14 cellular contexts compared by ENCODE assay signal in the genomic region with DNA sequence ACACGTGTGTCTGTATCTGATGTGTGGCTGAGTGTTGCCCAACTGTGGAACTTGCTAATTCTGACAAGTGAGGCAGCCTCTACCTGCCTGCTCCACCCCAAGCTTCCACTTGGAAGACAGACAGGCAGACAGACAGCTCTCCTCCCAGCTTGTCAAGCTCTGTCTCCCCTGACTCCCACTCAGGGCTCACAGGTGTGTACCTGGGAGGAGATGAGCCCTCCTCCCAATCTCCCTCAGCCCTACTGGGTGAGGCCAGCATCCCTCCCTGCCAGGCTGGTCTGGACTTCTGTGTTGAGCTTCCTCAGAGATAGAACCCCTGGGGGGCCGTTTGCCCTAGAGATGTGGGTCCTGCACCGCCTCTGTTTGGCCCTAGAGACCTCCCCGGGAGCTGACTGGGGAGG. TPM values are rescaled to one million over a fixed set of nuclear protein-coding genes. Genes with fewer than 3 reads are reported as not detected.
A peak's percentile ranks its signal among the peaks of the same experiment; 100 is the strongest.
DNase-seq lines count a peak whose midpoint lies in the region; ATAC-seq and TF ChIP-seq lines count a peak whose summit lies in the region.
"Had no signal": no experiment of that assay in that cellular context is flagged by ENCODE, and none has a peak within 500 bp of the region (broad histone marks: within the 10 kb centered on the region; RNA-seq: fewer than 3 reads in every experiment).

No MANE protein-coding gene starts in this region.

- DNase-seq in activated T-cell treated with anti-CD3 and anti-CD28 coated beads, Interleukin-2, amount 50 U/mL, for 4 hours, result no peak
- DNase-seq in activated T-cell treated with anti-CD3 and anti-CD28 coated beads, Interleukin-2, amount 50 U/mL, for 24 hours, result no peak
- peak; percentile 44 for DNase-seq in SW480 (ENCODE audit: low spot score)
- DNase-seq in foreskin keratinocyte, result peak in 1 of 2 donors; percentile 22
- DNase-seq in kidney glomerular epithelial cell (lab: John Stamatoyannopoulos, UW), result no peak
- no peak for DNase-seq in HAP-1 (ENCODE audit: low spot score in 2 of 2)
- no peak for DNase-seq in Peyer's patch
- DNase-seq: activated CD4-positive, alpha-beta T cell treated with anti-CD3 and anti-CD28 coated beads for 1 hour; psoas muscle had no signal

- no peak for TF ChIP-seq POLR2A in Peyer's patch (IDR thresholded peaks at IDR 0.05)

- peak overlapping the region; percentile 59 for H3K4me3 Mint-ChIP-seq in activated T-cell treated with anti-CD3 and anti-CD28 coated beads, Interleukin-2, amount 50 U/mL, for 4 hours
- no peak overlapping the region for H3K4me3 Mint-ChIP-seq in activated T-cell treated with anti-CD3 and anti-CD28 coated beads, Interleukin-2, amount 50 U/mL, for 24 hours
- H3K4me3 Mint-ChIP-seq: memory B cell had no signal

- H3K27me3 Mint-ChIP-seq in activated T-cell treated with anti-CD3 and anti-CD28 coated beads, Interleukin-2, amount 50 U/mL, for 4 hours (ENCODE audit: low read depth), result peaks cover 39% of the 10 kb centered on the region
- peaks cover 66% of the 10 kb centered on the region for H3K27me3 Mint-ChIP-seq in activated T-cell treated with anti-CD3 and anti-CD28 coated beads, Interleukin-2, amount 50 U/mL, for 24 hours

- no peak overlapping the region for H3K27ac Mint-ChIP-seq in activated T-cell treated with anti-CD3 and anti-CD28 coated beads, Interleukin-2, amount 50 U/mL, for 24 hours
- H3K27ac Mint-ChIP-seq: memory B cell had no signal

- in situ Hi-C loops in HAP-1 (cut with MboI; ENCODE audit: low sequenced_read_pairs), result loop anchor here (25.0 kb wide), 1 partner anchor 740 kb away; the partner anchor contains the start of gene ATL3

- H3K4me1 ChIP-seq in foreskin keratinocyte (no peaks in the 10 kb centered on the region), skeletal muscle satellite cell (ENCODE audit: control insufficient read depth, insufficient read depth, low read length) (peaks cover 22% of the 10 kb centered on the region), HAP-1 (peaks cover 4% of the 10 kb centered on the region; the same call in 1 of the 2 replicates), Peyer's patch (peaks cover 4 to 32% (median 14%) of the 10 kb centered on the region in 4 donors)

- H3K4me3 ChIP-seq in skeletal muscle satellite cell (ENCODE audit: low read length), result no peak overlapping the region
- no peak overlapping the region for H3K4me3 ChIP-seq in HAP-1
- H3K4me3 ChIP-seq in Peyer's patch, result no peak overlapping the region
- H3K4me3 ChIP-seq: psoas muscle, vagina had no signal

- H3K4me1 Mint-ChIP-seq in activated T-cell treated with anti-CD3 and anti-CD28 coated beads, Interleukin-2, amount 50 U/mL, for 4 hours (ENCODE audit: low read depth), result peaks cover 27% of the 10 kb centered on the region
- peaks cover 34% of the 10 kb centered on the region for H3K4me1 Mint-ChIP-seq in activated T-cell treated with anti-CD3 and anti-CD28 coated beads, Interleukin-2, amount 50 U/mL, for 24 hours (ENCODE audit: low read depth)

- H3K9me3 Mint-ChIP-seq in activated T-cell treated with anti-CD3 and anti-CD28 coated beads, Interleukin-2, amount 50 U/mL, for 4 hours, result no peaks in the 10 kb centered on the region
- no peaks in the 10 kb centered on the region for H3K9me3 Mint-ChIP-seq in activated T-cell treated with anti-CD3 and anti-CD28 coated beads, Interleukin-2, amount 50 U/mL, for 24 hours
- H3K9me3 Mint-ChIP-seq: memory B cell had no signal

- H3K9me3 ChIP-seq in skeletal muscle satellite cell (replicated peaks; ENCODE audit: low read length), result no peaks in the 10 kb centered on the region
- no peaks in the 10 kb centered on the region for H3K9me3 ChIP-seq in HAP-1
- no peaks in the 10 kb centered on the region for H3K9me3 ChIP-seq in Peyer's patch
- H3K9me3 ChIP-seq: psoas muscle, vagina had no signal

- H3K36me3 ChIP-seq in skeletal muscle satellite cell (ENCODE audit: insufficient read depth, low read length) (no peaks in the 10 kb centered on the region), HAP-1 (replicated peaks) (no peaks in the 10 kb centered on the region), Peyer's patch (no peaks in the 10 kb centered on the region)
- H3K36me3 ChIP-seq: vagina had no signal

- ATAC-seq in activated T-cell treated with anti-CD3 and anti-CD28 coated beads, Interleukin-2, amount 50 U/mL, for 4 hours, result no peak
- peak; percentile 44 for ATAC-seq in foreskin keratinocyte
- ATAC-seq: psoas muscle had no signal

- H3K27me3 ChIP-seq in foreskin keratinocyte, result peaks cover 87% of the 10 kb centered on the region
- H3K27me3 ChIP-seq in skeletal muscle satellite cell (ENCODE audit: control insufficient read depth, insufficient read depth, low read length), result peaks cover 85% of the 10 kb centered on the region
- H3K27me3 ChIP-seq in HAP-1 (ENCODE audit: low read depth), result peaks cover 6% of the 10 kb centered on the region; the same call in 1 of the 2 replicates
- H3K27me3 ChIP-seq in Peyer's patch, result peaks cover 0 to 47% of the 10 kb centered on the region in 2 donors

- peak overlapping the region; percentile 63 for H3K4me2 ChIP-seq in skeletal muscle satellite cell (ENCODE audit: low read length)

- H3K36me3 Mint-ChIP-seq in activated T-cell treated with anti-CD3 and anti-CD28 coated beads, Interleukin-2, amount 50 U/mL, for 4 hours (ENCODE audit: insufficient read depth), result no peaks in the 10 kb centered on the region
- H3K36me3 Mint-ChIP-seq in activated T-cell treated with anti-CD3 and anti-CD28 coated beads, Interleukin-2, amount 50 U/mL, for 24 hours (ENCODE audit: low read depth), result no peaks in the 10 kb centered on the region
- H3K36me3 Mint-ChIP-seq: memory B cell had no signal

- TF ChIP-seq CTCF in foreskin keratinocyte (conservative IDR thresholded peaks at IDR 0.05) (no peak), Peyer's patch (IDR thresholded peaks at IDR 0.05) (no peak)

- H3K9ac ChIP-seq in skeletal muscle satellite cell (ENCODE audit: low read depth, low read length), result no peak overlapping the region

- no peak overlapping the region for H3K27ac ChIP-seq in foreskin keratinocyte
- no peak overlapping the region for H3K27ac ChIP-seq in Peyer's patch
- H3K27ac ChIP-seq: psoas muscle, vagina had no signal

RNA-seq across cellular contexts. Expression of gene CHRM1, which starts 1.0 kb away (rescaled TPM):
- total RNA-seq in activated T-cell treated with anti-CD3 and anti-CD28 coated beads, Interleukin-2, amount 50 U/mL, for 4 hours, result not detected
- total RNA-seq in foreskin keratinocyte (not detected in 2 replicates), Peyer's patch (under 1 TPM in 2 of 4 donors, not detected in 2; 0.54 to 0.76 TPM)
- polyA plus RNA-seq in foreskin keratinocyte, result not detected in 2 replicates
- total RNA-seq in skeletal muscle satellite cell (2012; rRNA removed), result not detected in 2 replicates
- total RNA-seq: endothelial cell of umbilical vein, LHCN-M2, psoas muscle, vagina had no signal
- polyA plus RNA-seq: endothelial cell of umbilical vein had no signal

RNA-seq across cellular contexts. Expression of gene SLC3A2, which starts 41.5 kb away (rescaled TPM):
- total RNA-seq in activated T-cell treated with anti-CD3 and anti-CD28 coated beads, Interleukin-2, amount 50 U/mL, for 4 hours, result 100 to 1,000 TPM; 580 to 683 (median 586) TPM
- total RNA-seq in foreskin keratinocyte (424 and 537 TPM in 2 replicates), Peyer's patch (100 to 1,000 TPM in 3 of 4 donors, 10 to 100 TPM in 1; 64.4 to 253 (median 207) TPM)
- polyA plus RNA-seq in foreskin keratinocyte, result 511 and 680 TPM in 2 replicates
- 141 and 185 TPM in 2 replicates for total RNA-seq in skeletal muscle satellite cell (2012; rRNA removed)
